Comparison of ENCODE assay signal across 1 cellular context in the genomic region with DNA sequence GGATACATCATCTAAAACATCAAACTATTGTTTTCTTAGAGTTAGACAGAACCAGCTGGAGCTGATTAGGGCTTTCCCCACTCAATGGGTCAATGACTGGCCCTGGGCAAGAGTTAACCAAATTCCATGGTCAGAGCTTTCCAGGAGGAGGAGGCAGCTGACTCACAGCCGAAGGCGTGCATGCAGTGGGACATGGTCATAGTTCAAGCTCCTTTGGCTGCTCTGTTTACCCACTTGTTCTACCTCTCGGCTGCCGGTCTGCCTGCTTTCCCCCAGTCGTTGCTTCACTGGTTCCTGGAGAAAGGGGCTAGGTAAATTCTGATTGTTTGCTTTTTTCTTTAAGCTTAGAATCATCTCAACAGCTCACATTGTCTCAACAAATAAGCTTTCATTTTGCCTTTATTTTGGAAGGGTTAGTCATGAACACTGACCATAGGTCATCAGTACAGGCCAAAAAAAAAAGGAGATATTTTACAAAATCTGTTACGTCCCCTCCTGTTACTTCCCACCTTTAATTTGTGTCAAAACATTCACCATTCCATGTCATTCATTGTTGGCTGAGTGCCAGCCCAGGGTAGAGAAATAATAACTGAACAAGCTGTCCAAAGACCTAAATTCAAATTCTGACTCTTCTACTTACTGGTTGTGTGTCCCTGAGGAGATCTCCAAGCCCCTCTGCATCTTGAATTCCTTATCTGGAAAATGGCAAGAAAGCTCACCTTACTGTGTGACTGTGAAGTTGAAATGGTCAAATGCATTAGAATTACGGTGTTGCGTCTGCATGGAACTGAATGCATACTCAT.
TF ChIP-seq lines count a peak whose summit lies in the region.

No MANE protein-coding gene starts in this region.

TF ChIP-seq in HepG2, 621 proteins besides CTCF, POLR2A, EP300 and RAD21 (continued from another document and continues in another):
- TF ChIP-seq ZNF143 (CRISPR knock-in tag; IDR thresholded peaks at IDR 0.05): no peak; the same call in 1 of the 2 replicates
- TF ChIP-seq FOXA1 (IDR thresholded peaks at IDR 0.05): no peak
- TF ChIP-seq FOXA1 (CRISPR knock-in tag; IDR thresholded peaks at IDR 0.05): peak; percentile 91
- no peak for TF ChIP-seq ZNF432 (CRISPR knock-in tag; IDR thresholded peaks at IDR 0.05; ENCODE audit: borderline replicate concordance)
- peak; percentile 38; the same call in 1 of the 2 replicates for TF ChIP-seq ZNF205 (CRISPR knock-in tag; IDR thresholded peaks at IDR 0.05)
- no peak for TF ChIP-seq MAZ (IDR thresholded peaks at IDR 0.05; ENCODE audit: borderline replicate concordance, low read depth, low read length)
- TF ChIP-seq MAZ (CRISPR knock-in tag; IDR thresholded peaks at IDR 0.05; ENCODE audit: low read depth): 0 out of 2 replicates have a peak, but pooled peaks have one; percentile 28
- TF ChIP-seq ATRX (CRISPR knock-in tag; IDR thresholded peaks at IDR 0.05; ENCODE audit: borderline replicate concordance): no peak
- peak; percentile 97 for TF ChIP-seq ZBTB34 (CRISPR knock-in tag; IDR thresholded peaks at IDR 0.05)
- TF ChIP-seq ZNF772 (CRISPR knock-in tag; IDR thresholded peaks at IDR 0.05): peak; percentile 59; the same call in 1 of the 2 replicates
- TF ChIP-seq ZC3H4 (CRISPR knock-in tag; IDR thresholded peaks at IDR 0.05; ENCODE audit: borderline replicate concordance): no peak
- TF ChIP-seq, protein P1, sequence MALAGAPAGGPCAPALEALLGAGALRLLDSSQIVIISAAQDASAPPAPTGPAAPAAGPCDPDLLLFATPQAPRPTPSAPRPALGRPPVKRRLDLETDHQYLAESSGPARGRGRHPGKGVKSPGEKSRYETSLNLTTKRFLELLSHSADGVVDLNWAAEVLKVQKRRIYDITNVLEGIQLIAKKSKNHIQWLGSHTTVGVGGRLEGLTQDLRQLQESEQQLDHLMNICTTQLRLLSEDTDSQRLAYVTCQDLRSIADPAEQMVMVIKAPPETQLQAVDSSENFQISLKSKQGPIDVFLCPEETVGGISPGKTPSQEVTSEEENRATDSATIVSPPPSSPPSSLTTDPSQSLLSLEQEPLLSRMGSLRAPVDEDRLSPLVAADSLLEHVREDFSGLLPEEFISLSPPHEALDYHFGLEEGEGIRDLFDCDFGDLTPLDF (CRISPR knock-in tag; IDR thresholded peaks at IDR 0.05): no peak
- TF ChIP-seq ZNF776 (CRISPR knock-in tag; IDR thresholded peaks at IDR 0.05): no peak
- peak in 1 of 2 experiments; percentile 33; a peak in 1 of 4 replicates for TF ChIP-seq KLF16 (CRISPR knock-in tag; IDR thresholded peaks at IDR 0.05)
- no peak for TF ChIP-seq HNRNPH1 (optimal IDR thresholded peaks at IDR 0.05; ENCODE audit: low read depth, low read length)
- no peak for TF ChIP-seq ZNF839 (CRISPR knock-in tag; IDR thresholded peaks at IDR 0.05; ENCODE audit: borderline replicate concordance)
- no peak for TF ChIP-seq IRX3 (CRISPR knock-in tag; IDR thresholded peaks at IDR 0.05; ENCODE audit: borderline replicate concordance, low read depth)
- no peak; the same call in 1 of the 2 replicates for TF ChIP-seq ZBTB21 (CRISPR knock-in tag; IDR thresholded peaks at IDR 0.05)
- TF ChIP-seq, protein P2, sequence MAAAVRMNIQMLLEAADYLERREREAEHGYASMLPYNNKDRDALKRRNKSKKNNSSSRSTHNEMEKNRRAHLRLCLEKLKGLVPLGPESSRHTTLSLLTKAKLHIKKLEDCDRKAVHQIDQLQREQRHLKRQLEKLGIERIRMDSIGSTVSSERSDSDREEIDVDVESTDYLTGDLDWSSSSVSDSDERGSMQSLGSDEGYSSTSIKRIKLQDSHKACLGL (CRISPR knock-in tag; IDR thresholded peaks at IDR 0.05): no peak
- no peak for TF ChIP-seq ZNF781 (CRISPR knock-in tag; IDR thresholded peaks at IDR 0.05; ENCODE audit: borderline replicate concordance, not compliant biosample characterization)
- peak; percentile 96 for TF ChIP-seq SALL1 (CRISPR knock-in tag; IDR thresholded peaks at IDR 0.05)
- TF ChIP-seq KAT7 (CRISPR knock-in tag; IDR thresholded peaks at IDR 0.05; ENCODE audit: borderline replicate concordance): peak; percentile 15; the same call in 1 of the 2 replicates
- no peak for TF ChIP-seq RORA (CRISPR knock-in tag; IDR thresholded peaks at IDR 0.05)
- no peak for TF ChIP-seq ZNF770 (CRISPR knock-in tag; IDR thresholded peaks at IDR 0.05)
- TF ChIP-seq MAFG (CRISPR knock-in tag; IDR thresholded peaks at IDR 0.05): no peak
- TF ChIP-seq ESRRA (CRISPR knock-in tag; IDR thresholded peaks at IDR 0.05; ENCODE audit: low read depth): no peak
- TF ChIP-seq, protein P3, sequence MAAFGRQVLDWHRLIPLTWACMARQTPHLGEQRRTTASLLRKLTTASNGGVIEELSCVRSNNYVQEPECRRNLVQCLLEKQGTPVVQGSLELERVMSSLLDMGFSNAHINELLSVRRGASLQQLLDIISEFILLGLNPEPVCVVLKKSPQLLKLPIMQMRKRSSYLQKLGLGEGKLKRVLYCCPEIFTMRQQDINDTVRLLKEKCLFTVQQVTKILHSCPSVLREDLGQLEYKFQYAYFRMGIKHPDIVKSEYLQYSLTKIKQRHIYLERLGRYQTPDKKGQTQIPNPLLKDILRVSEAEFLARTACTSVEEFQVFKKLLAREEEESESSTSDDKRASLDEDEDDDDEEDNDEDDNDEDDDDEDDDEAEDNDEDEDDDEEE (CRISPR knock-in tag; IDR thresholded peaks at IDR 0.05): no peak
- TF ChIP-seq ATF1 (CRISPR knock-in tag; IDR thresholded peaks at IDR 0.05): 0 out of 2 replicates have a peak, but pooled peaks have one; percentile 27
- TF ChIP-seq ZNF331 (CRISPR knock-in tag; IDR thresholded peaks at IDR 0.05): peak; percentile 71
- TF ChIP-seq ZNF333 (CRISPR knock-in tag; IDR thresholded peaks at IDR 0.05; ENCODE audit: borderline replicate concordance): no peak
- TF ChIP-seq, protein P4, sequence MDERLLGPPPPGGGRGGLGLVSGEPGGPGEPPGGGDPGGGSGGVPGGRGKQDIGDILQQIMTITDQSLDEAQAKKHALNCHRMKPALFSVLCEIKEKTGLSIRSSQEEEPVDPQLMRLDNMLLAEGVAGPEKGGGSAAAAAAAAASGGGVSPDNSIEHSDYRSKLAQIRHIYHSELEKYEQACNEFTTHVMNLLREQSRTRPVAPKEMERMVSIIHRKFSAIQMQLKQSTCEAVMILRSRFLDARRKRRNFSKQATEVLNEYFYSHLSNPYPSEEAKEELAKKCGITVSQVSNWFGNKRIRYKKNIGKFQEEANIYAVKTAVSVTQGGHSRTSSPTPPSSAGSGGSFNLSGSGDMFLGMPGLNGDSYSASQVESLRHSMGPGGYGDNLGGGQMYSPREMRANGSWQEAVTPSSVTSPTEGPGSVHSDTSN (CRISPR knock-in tag; IDR thresholded peaks at IDR 0.05): no peak
- peak; percentile 93 for TF ChIP-seq ZNF644 (CRISPR knock-in tag; IDR thresholded peaks at IDR 0.05; ENCODE audit: low read depth)
- no peak for TF ChIP-seq HOXA7 (CRISPR knock-in tag; IDR thresholded peaks at IDR 0.05)
- peak; percentile 85; the same call in 1 of the 2 replicates for TF ChIP-seq HOMEZ (CRISPR knock-in tag; IDR thresholded peaks at IDR 0.05; ENCODE audit: low read depth)
- TF ChIP-seq ZC3H13 (CRISPR knock-in tag; IDR thresholded peaks at IDR 0.05): no peak
- no peak for TF ChIP-seq ZNF790 (CRISPR knock-in tag; IDR thresholded peaks at IDR 0.05; ENCODE audit: borderline replicate concordance)
- TF ChIP-seq MIXL1 (CRISPR knock-in tag; IDR thresholded peaks at IDR 0.05): peak; percentile 28; the same call in 1 of the 2 replicates
- TF ChIP-seq MYC (CRISPR knock-in tag; IDR thresholded peaks at IDR 0.05; ENCODE audit: borderline replicate concordance): peak; percentile 77; the same call in 1 of the 2 replicates
- no peak for TF ChIP-seq PBX3 (CRISPR knock-in tag; IDR thresholded peaks at IDR 0.05; ENCODE audit: borderline replicate concordance)
- TF ChIP-seq GFI1 (CRISPR knock-in tag; IDR thresholded peaks at IDR 0.05; ENCODE audit: borderline replicate concordance): no peak
- TF ChIP-seq ZSCAN9 (CRISPR knock-in tag; IDR thresholded peaks at IDR 0.05; ENCODE audit: borderline replicate concordance): no peak
- TF ChIP-seq, protein P5, sequence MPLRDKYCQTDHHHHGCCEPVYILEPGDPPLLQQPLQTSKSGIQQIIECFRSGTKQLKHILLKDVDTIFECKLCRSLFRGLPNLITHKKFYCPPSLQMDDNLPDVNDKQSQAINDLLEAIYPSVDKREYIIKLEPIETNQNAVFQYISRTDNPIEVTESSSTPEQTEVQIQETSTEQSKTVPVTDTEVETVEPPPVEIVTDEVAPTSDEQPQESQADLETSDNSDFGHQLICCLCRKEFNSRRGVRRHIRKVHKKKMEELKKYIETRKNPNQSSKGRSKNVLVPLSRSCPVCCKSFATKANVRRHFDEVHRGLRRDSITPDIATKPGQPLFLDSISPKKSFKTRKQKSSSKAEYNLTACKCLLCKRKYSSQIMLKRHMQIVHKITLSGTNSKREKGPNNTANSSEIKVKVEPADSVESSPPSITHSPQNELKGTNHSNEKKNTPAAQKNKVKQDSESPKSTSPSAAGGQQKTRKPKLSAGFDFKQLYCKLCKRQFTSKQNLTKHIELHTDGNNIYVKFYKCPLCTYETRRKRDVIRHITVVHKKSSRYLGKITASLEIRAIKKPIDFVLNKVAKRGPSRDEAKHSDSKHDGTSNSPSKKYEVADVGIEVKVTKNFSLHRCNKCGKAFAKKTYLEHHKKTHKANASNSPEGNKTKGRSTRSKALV (CRISPR knock-in tag; IDR thresholded peaks at IDR 0.05): 0 out of 2 replicates have a peak, but pooled peaks have one; percentile 52
- peak; percentile 81 for TF ChIP-seq NCOA2 (CRISPR knock-in tag; IDR thresholded peaks at IDR 0.05)
- peak; percentile 53 for TF ChIP-seq UBTF (CRISPR knock-in tag; IDR thresholded peaks at IDR 0.05)
